In genomic region chr1:155833665-155834295, GRCh38 we compare ENCODE assay signal across 13 cellular contexts. TPM values are rescaled to one million over a fixed set of nuclear protein-coding genes. Genes with fewer than 3 reads are reported as not detected.
DNase-seq lines count a peak whose midpoint lies in the region; ATAC-seq and TF ChIP-seq lines count a peak whose summit lies in the region.
"Had no signal": no experiment of that assay in that cellular context is flagged by ENCODE, and none has a peak within 500 bp of the region (broad histone marks: within the 10 kb centered on the region; RNA-seq: fewer than 3 reads in every experiment).

No MANE protein-coding gene starts in this region.

- H3K27ac ChIP-seq in DOHH2 (ENCODE audit: low read depth, low read length) (peak overlapping the region; percentile 45), Karpas-422 (ENCODE audit: low read length) (no peak overlapping the region), brain microvascular endothelial cell (peak overlapping the region; percentile 88)
- H3K27ac ChIP-seq in naive thymus-derived CD4-positive, alpha-beta T cell (ENCODE audit: low read depth, low read length) = no peak overlapping the region
- H3K27ac ChIP-seq: C4-2B, gastroesophageal sphincter had no signal

- H4K20me1 ChIP-seq in DOHH2 (ENCODE audit: control insufficient read depth, insufficient read depth, low read depth, low read length) (no peaks in the 10 kb centered on the region; the same call in 1 of the 2 replicates), Karpas-422 (ENCODE audit: insufficient read depth, low read depth, low read length) (no peaks in the 10 kb centered on the region)

- peak overlapping the region in 8 of 9 donors; percentile 2 to 84 (median 58) for H3K27ac Mint-ChIP-seq in naive thymus-derived CD4-positive, alpha-beta T cell

- no peaks in the 10 kb centered on the region for H3K27me3 Mint-ChIP-seq in naive thymus-derived CD4-positive, alpha-beta T cell

- no peaks in the 10 kb centered on the region for H3K9me3 ChIP-seq in DOHH2 (ENCODE audit: control insufficient read depth, insufficient read depth, low read length)
- no peaks in the 10 kb centered on the region for H3K9me3 ChIP-seq in Karpas-422 (ENCODE audit: low read length)
- no peaks in the 10 kb centered on the region for H3K9me3 ChIP-seq in naive thymus-derived CD4-positive, alpha-beta T cell (ENCODE audit: control insufficient read depth in 2 of 3, low read length in 3 of 3)
- H3K9me3 ChIP-seq: gastroesophageal sphincter had no signal

- no peak overlapping the region for H2AFZ ChIP-seq in Karpas-422 (ENCODE audit: low read length)

- intact Hi-C loops in naive thymus-derived CD4-positive, alpha-beta T cell (cut with micrococcal nuclease) = no loop called here
- intact Hi-C loops in left colon (cut with DNase I, micrococcal nuclease) = no loop called here

- H3K9me2 ChIP-seq in DOHH2 (replicated peaks; ENCODE audit: control insufficient read depth, low read length) (no peaks in the 10 kb centered on the region), Karpas-422 (replicated peaks; ENCODE audit: insufficient read depth, low read length) (no peaks in the 10 kb centered on the region)

- H3K79me2 ChIP-seq in DOHH2 (ENCODE audit: control insufficient read depth, low read length) (peaks cover 67% of the 10 kb centered on the region), Karpas-422 (ENCODE audit: low read length) (peaks cover 59% of the 10 kb centered on the region)

- no peaks in the 10 kb centered on the region for H3K9me3 Mint-ChIP-seq in naive thymus-derived CD4-positive, alpha-beta T cell

- H3F3A ChIP-seq in DOHH2 (ENCODE audit: control insufficient read depth, insufficient read depth) = peaks cover 14% of the 10 kb centered on the region

- CTCF ChIA-PET in naive thymus-derived CD4-positive, alpha-beta T cell (lab: Charles Lee) = no interaction called here

- in situ Hi-C loops in brain microvascular endothelial cell (cut with HindIII; ENCODE audit: low pct_ligation_motif_present, low sequenced_read_pairs) = no loop called here

- H3K4me3 Mint-ChIP-seq in naive thymus-derived CD4-positive, alpha-beta T cell = no peak overlapping the region

- H3K36me3 Mint-ChIP-seq in naive thymus-derived CD4-positive, alpha-beta T cell = peaks cover 0 to 31% (median 25%) of the 10 kb centered on the region in 5 donors

- H3K4me3 ChIP-seq in DOHH2 (ENCODE audit: low read length) (peak overlapping the region; percentile 38), Karpas-422 (ENCODE audit: low read length) (no peak overlapping the region), brain microvascular endothelial cell (ENCODE audit: low read depth, low read length) (no peak overlapping the region)
- H3K4me3 ChIP-seq in naive thymus-derived CD4-positive, alpha-beta T cell (ENCODE audit: low read length) = no peak overlapping the region
- H3K4me3 ChIP-seq: gastroesophageal sphincter had no signal

- DNase-seq in Karpas-422 (peak; percentile 38), brain microvascular endothelial cell (no peak), left colon (no peak), anterior cingulate cortex (lab: John Stamatoyannopoulos, UW) (no peak)
- DNase-seq in naive thymus-derived CD4-positive, alpha-beta T cell = no peak
- DNase-seq: activated naive CD4-positive, alpha-beta T cell treated with Interleukin-2 at 50 U/mL for 16 hours; NCI-H1105 treated with DMSO at 0.1 percent for 48 hours; posterior cingulate gyrus had no signal

- POLR2A ChIA-PET in naive thymus-derived CD4-positive, alpha-beta T cell (lab: Charles Lee) = interaction anchor here (1.0 kb wide), 1 partner anchor 13 kb away, joined by 3 read pairs; no protein-coding TSS in a partner anchor

- ATAC-seq in naive thymus-derived CD4-positive, alpha-beta T cell = no peak
- no peak for ATAC-seq in left colon
- no peak for ATAC-seq in HG02852 (IDR thresholded peaks at IDR 0.05; ENCODE audit: unreplicated experiment)
- ATAC-seq: gastroesophageal sphincter, HCT116 had no signal

- no peak for TF ChIP-seq CTCF in DOHH2 (IDR thresholded peaks at IDR 0.05; ENCODE audit: low read depth, low read length, poor library complexity, severe bottlenecking)
- TF ChIP-seq CTCF in brain microvascular endothelial cell (IDR thresholded peaks at IDR 0.05; ENCODE audit: low read depth, low read length, missing control alignments) = no peak

- H3K4me1 ChIP-seq in DOHH2 (ENCODE audit: control insufficient read depth, low read length) = peaks cover 37% of the 10 kb centered on the region
- H3K4me1 ChIP-seq in Karpas-422 (ENCODE audit: low read length) = peaks cover 8% of the 10 kb centered on the region
- no peaks in the 10 kb centered on the region for H3K4me1 ChIP-seq in naive thymus-derived CD4-positive, alpha-beta T cell (ENCODE audit: control insufficient read depth in 2 of 2, insufficient read depth in 2 of 2, low read length in 2 of 2)

- H3K4me2 ChIP-seq in DOHH2 (ENCODE audit: low read length) = peak overlapping the region; percentile 44
- H3K4me2 ChIP-seq in Karpas-422 (ENCODE audit: low read depth, low read length, poor library complexity, severe bottlenecking) = no peak overlapping the region

- H3K9ac ChIP-seq in Karpas-422 (ENCODE audit: low read length) = no peak overlapping the region

- peaks cover 26 to 39% (median 33%) of the 10 kb centered on the region in 7 donors for H3K4me1 Mint-ChIP-seq in naive thymus-derived CD4-positive, alpha-beta T cell

- H3K36me3 ChIP-seq in DOHH2 (ENCODE audit: control insufficient read depth, low read length) (peaks cover 28% of the 10 kb centered on the region), Karpas-422 (ENCODE audit: insufficient read depth, low read length) (0 out of 2 replicates have a peak, but pooled peaks cover 5% of the 10 kb centered on the region), brain microvascular endothelial cell (replicated peaks) (no peaks in the 10 kb centered on the region)
- H3K36me3 ChIP-seq in naive thymus-derived CD4-positive, alpha-beta T cell (ENCODE audit: control insufficient read depth in 2 of 3, insufficient read depth in 3 of 3, low read length in 3 of 3) = peaks cover 0 to 6% (median 0%) of the 10 kb centered on the region in 3 experiments

- H3K27me3 ChIP-seq in DOHH2 (ENCODE audit: control insufficient read depth, low read length) (no peaks in the 10 kb centered on the region), Karpas-422 (ENCODE audit: low read length) (no peaks in the 10 kb centered on the region), brain microvascular endothelial cell (replicated peaks) (no peaks in the 10 kb centered on the region)
- H3K27me3 ChIP-seq in naive thymus-derived CD4-positive, alpha-beta T cell (ENCODE audit: control insufficient read depth in 2 of 2, insufficient read depth in 2 of 2, low read length in 2 of 2) = no peaks in the 10 kb centered on the region
- H3K27me3 ChIP-seq: gastroesophageal sphincter had no signal

RNA-seq across cellular contexts. Expression of gene GON4L, which starts 23.2 kb away (rescaled TPM):
- total RNA-seq in Karpas-422 (2014; rRNA removed; shearing (Covaris generic); ENCODE audit: low replicate concordance) = 32.9 and 40.3 TPM in 2 replicates
- 100 to 1,000 TPM in 4 of 5 experiments, 10 to 100 TPM in 1; 87.2 to 138 (median 106) TPM for total RNA-seq in naive thymus-derived CD4-positive, alpha-beta T cell
- polyA plus RNA-seq in naive thymus-derived CD4-positive, alpha-beta T cell = 10 to 100 TPM; 25.4 to 40.5 TPM
- 10 to 100 TPM; 38.2 to 41.2 TPM for total RNA-seq in left colon

RNA-seq across cellular contexts. Expression of gene SYT11, which starts 25.6 kb away (rescaled TPM):
- 40.8 and 51.2 TPM in 2 replicates for total RNA-seq in Karpas-422 (2014; rRNA removed; shearing (Covaris generic); ENCODE audit: low replicate concordance)
- 10 to 100 TPM in 2 of 5 experiments, 1 to 10 TPM in 3; 1.4 to 22.9 (median 2.7) TPM for total RNA-seq in naive thymus-derived CD4-positive, alpha-beta T cell
- polyA plus RNA-seq in naive thymus-derived CD4-positive, alpha-beta T cell = under 1 TPM; 0.39 to 0.48 TPM
- total RNA-seq in left colon = 1 to 10 TPM; 1.8 to 4.2 TPM

Comparison
In these comparisons a context has a peak if more than half of its experiments do, and no peak if none do; other contexts are left out.
1. H3K27ac ChIP-seq: peak in DOHH2 (single experiment) and brain microvascular endothelial cell (single experiment); none in Karpas-422 (single experiment) and naive thymus-derived CD4-positive, alpha-beta T cell (single experiment).